In genomic region chr14:28542040-28542439, GRCh38 we compare ENCODE assay signal across 19 cellular contexts.
"Had no signal": no experiment of that assay in that cellular context is flagged by ENCODE, and none has a peak within 500 bp of the region (broad histone marks: within the 10 kb centered on the region; RNA-seq: fewer than 3 reads in every experiment).

No MANE protein-coding gene starts in this region.

- ATAC-seq: heart left ventricle; mucosa of descending colon; natural killer cell; SK-N-SH treated with all-trans-retinoic acid at 6 μM for 48 hours; stimulated activated effector memory CD8-positive, alpha-beta T cell treated with anti-CD3 and anti-CD28 coated beads, Interleukin-12 subunit alpha, Interleukin-12 subunit beta, amount 100 ng/mL, for 72 hours had no signal

- H3K4me2 ChIP-seq: smooth muscle cell had no signal

- H3K27me3 ChIP-seq: adrenal gland, brain microvascular endothelial cell, heart left ventricle, thyroid gland had no signal

- H3K9me3 ChIP-seq: adrenal gland, thyroid gland had no signal

- H3K36me3 ChIP-seq: adrenal gland, brain microvascular endothelial cell, heart left ventricle, thyroid gland had no signal

- FAIRE-seq: colon, endothelial cell of umbilical vein, islet of Langerhans had no signal

- H3K4me3 ChIP-seq: adrenal gland, heart left ventricle, mucosa of descending colon, smooth muscle cell, thyroid gland had no signal

- H3K27ac ChIP-seq: adrenal gland, brain microvascular endothelial cell, heart left ventricle, thyroid gland had no signal

- H3K4me1 ChIP-seq: adrenal gland, heart left ventricle, thyroid gland had no signal

- DNase-seq: activated B cell treated with CpG ODN at 0.5 μM for 24 hours; activated CD4-positive, alpha-beta T cell treated with anti-CD3 and anti-CD28 coated beads, Interleukin-2, amount 10 ng/mL, durations not matched to agents 24 days and 14 days; activated CD8-positive, alpha-beta memory T cell treated with anti-CD3 and anti-CD28 coated beads for 24 hours; activated naive CD4-positive, alpha-beta T cell treated with anti-CD3 and anti-CD28 coated beads, Interleukin-2, amount 10 ng/mL, durations not matched to agents 7 days and 5 days; adrenal gland; brain microvascular endothelial cell; effector CD4-positive, alpha-beta T cell; foreskin melanocyte; heart left ventricle; mucosa of descending colon; natural killer cell; posterior cingulate gyrus; thyroid gland had no signal
